ENCODE assay signal across 15 cellular contexts in the genomic region with DNA sequence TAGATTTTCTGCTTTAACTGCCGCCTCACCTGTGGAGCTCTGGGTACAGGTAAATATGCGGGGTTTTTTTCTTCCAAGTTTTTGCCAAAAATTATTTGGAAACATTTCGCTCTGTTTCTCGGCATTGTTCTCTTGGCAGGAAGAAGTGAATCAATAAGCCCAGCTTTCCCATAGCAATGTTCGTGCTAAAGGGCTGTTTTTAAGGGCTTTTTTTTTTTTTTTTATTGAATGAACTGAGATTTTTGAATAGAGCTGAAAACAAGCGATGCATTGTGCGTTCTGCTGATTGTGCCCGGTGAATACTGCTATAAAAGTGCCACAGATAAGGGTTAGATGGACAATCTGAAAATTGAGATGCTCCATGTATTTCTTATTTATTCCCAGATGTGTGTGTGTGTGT. TPM values are rescaled to one million over a fixed set of nuclear protein-coding genes. Genes with fewer than 3 reads are reported as not detected.
DNase-seq lines count a peak whose midpoint lies in the region; ATAC-seq and TF ChIP-seq lines count a peak whose summit lies in the region.
"Had no signal": no experiment of that assay in that cellular context is flagged by ENCODE, and none has a peak within 500 bp of the region (broad histone marks: within the 10 kb centered on the region; RNA-seq: fewer than 3 reads in every experiment).

No MANE protein-coding gene starts in this region.

- H3K4me2 ChIP-seq in parathyroid adenoma (ENCODE audit: low read length), result peak overlapping the region; percentile 66
- H3K4me2 ChIP-seq: A549 had no signal

- peaks cover 14% of the 10 kb centered on the region for H3K79me2 ChIP-seq in parathyroid adenoma

- WGBS in right cardiac atrium, result 59% methylated on average over 8 of the region's 8 CpGs
- WGBS in esophagus squamous epithelium, 2 donors, result 32 to 35% methylated on average over 8 of the region's 8 CpGs

- peak overlapping the region; percentile 25 for H3K27ac ChIP-seq in right cardiac atrium (ENCODE audit: low read length)
- H3K27ac ChIP-seq in esophagus squamous epithelium, result peak overlapping the region; percentile 50 to 89 (median 81)
- peak overlapping the region; percentile 73 for H3K27ac ChIP-seq in parathyroid adenoma
- H3K27ac ChIP-seq: A549 had no signal

- H3K9me3 ChIP-seq in right cardiac atrium (ENCODE audit: control insufficient read depth, low read length), result no peaks in the 10 kb centered on the region
- H3K9me3 ChIP-seq in esophagus squamous epithelium, result no peaks in the 10 kb centered on the region
- H3K9me3 ChIP-seq in parathyroid adenoma (ENCODE audit: control insufficient read depth, low read length), result no peaks in the 10 kb centered on the region
- H3K9me3 ChIP-seq: A549 had no signal

- H3K9ac ChIP-seq in parathyroid adenoma, result no peak overlapping the region

- H3K4me3 ChIP-seq in right cardiac atrium (ENCODE audit: low read length) (peak overlapping the region; percentile 18), esophagus squamous epithelium (peak overlapping the region; percentile 27 to 55 (median 42)), parathyroid adenoma (ENCODE audit: low read depth, low read length) (peak overlapping the region; percentile 45)
- H3K4me3 ChIP-seq: A549 had no signal

- H2AFZ ChIP-seq in parathyroid adenoma, result peak overlapping the region; percentile 36

- H3K27me3 ChIP-seq in right cardiac atrium (ENCODE audit: control insufficient read depth, insufficient read depth), result no peaks in the 10 kb centered on the region
- no peaks in the 10 kb centered on the region for H3K27me3 ChIP-seq in esophagus squamous epithelium
- H3K27me3 ChIP-seq in parathyroid adenoma (ENCODE audit: control insufficient read depth, insufficient read depth, low read length), result no peaks in the 10 kb centered on the region

- H3K4me1 ChIP-seq in right cardiac atrium (ENCODE audit: control insufficient read depth, insufficient read depth, low read length) (peaks cover 6% of the 10 kb centered on the region), esophagus squamous epithelium (peaks cover 0 to 78% (median 9%) of the 10 kb centered on the region in 3 donors), parathyroid adenoma (peaks cover 42% of the 10 kb centered on the region)
- H3K4me1 ChIP-seq: A549 had no signal

- TF ChIP-seq CTCF in esophagus squamous epithelium (IDR thresholded peaks at IDR 0.05), result no peak
- no peak for TF ChIP-seq CTCF in parathyroid adenoma (IDR thresholded peaks at IDR 0.05)

- H3K36me3 ChIP-seq in esophagus squamous epithelium (no peaks in the 10 kb centered on the region), parathyroid adenoma (ENCODE audit: control insufficient read depth, insufficient read depth, low read length) (no peaks in the 10 kb centered on the region)

- no peak for TF ChIP-seq POLR2A in esophagus squamous epithelium (IDR thresholded peaks at IDR 0.05)

- ATAC-seq in right cardiac atrium, result no peak
- no peak for ATAC-seq in left ventricle myocardium superior
- no peak for ATAC-seq in HG02571 (IDR thresholded peaks at IDR 0.05; ENCODE audit: unreplicated experiment)
- ATAC-seq: A549; stimulated activated effector memory CD8-positive, alpha-beta T cell treated with anti-CD3 and anti-CD28 coated beads, Interleukin-12 subunit alpha, Interleukin-12 subunit beta, amount 100 ng/mL, for 72 hours had no signal

- intact Hi-C loops in right cardiac atrium (cut with DNase I), result no loop called here
- intact Hi-C loops in left ventricle myocardium superior (cut with micrococcal nuclease), result no loop called here
- intact Hi-C loops in esophagus squamous epithelium (cut with DNase I), result no loop called here

- DNase-seq in right cardiac atrium, result no peak
- no peak for DNase-seq in left ventricle myocardium superior
- DNase-seq in esophagus squamous epithelium (lab: John Stamatoyannopoulos, UW), result no peak
- DNase-seq in NCI-H226, result no peak
- no peak for DNase-seq in NOMO-1 (lab: John Stamatoyannopoulos, UW; ENCODE audit: unreplicated experiment in 2 of 2)
- no peak for DNase-seq in hippocampal formation (lab: John Stamatoyannopoulos, UW)
- DNase-seq: activated CD4-positive, alpha-beta T cell treated with anti-CD3 and anti-CD28 coated beads, Interleukin-2, amount 10 ng/mL, durations not matched to agents 7 days and 5 days; activated T-cell treated with anti-CD3 and anti-CD28 coated beads, Interleukin-2, amount 50 U/mL, for 48 hours; KBM-7; RPMI8226; stimulated activated CD4-positive, alpha-beta T cell treated with anti-CD3 and anti-CD28 coated beads, Interleukin-4, amount 100 ng/mL, for 24 hours had no signal

RNA-seq across cellular contexts. Expression of gene KIAA1217, which starts 30.4 kb away (rescaled TPM):
- total RNA-seq in right cardiac atrium (10 to 100 TPM; 27.1 to 43.6 (median 31.5) TPM), left ventricle myocardium superior (46.6 TPM), esophagus squamous epithelium (10 to 100 TPM; 56.2 to 67.6 (median 66.2) TPM)
- 14.6 TPM for polyA plus RNA-seq in right cardiac atrium

Comparison
In these comparisons a context has a peak if more than half of its experiments do, and no peak if none do; other contexts are left out.
1. H3K27ac ChIP-seq: peak in every context shown above with its lines; median percentile 81 in esophagus squamous epithelium; 73 in parathyroid adenoma; 25 in right cardiac atrium.